In the genomic region with DNA sequence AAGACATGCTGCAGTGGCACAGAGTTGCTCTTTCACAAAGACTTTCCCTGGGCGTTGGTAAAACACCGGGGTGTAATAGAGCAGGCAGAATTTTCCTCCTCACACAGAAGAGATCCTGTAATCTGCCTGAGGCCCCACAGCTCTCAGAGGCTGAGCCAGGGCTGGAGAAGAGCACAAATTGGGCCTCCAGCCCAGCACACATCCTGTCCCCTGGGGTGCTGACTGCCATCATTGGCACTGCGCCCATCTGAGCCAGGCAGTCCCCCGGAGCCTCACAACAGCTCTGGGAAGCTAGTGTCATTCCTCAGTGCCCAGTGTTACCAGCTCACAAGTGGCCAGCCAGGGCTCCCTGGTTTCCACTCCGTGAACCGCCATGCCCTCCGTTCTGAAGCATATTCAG, we compare ENCODE assay signal across 13 cellular contexts.
DNase-seq lines count a peak whose midpoint lies in the region; ATAC-seq, FAIRE-seq and TF ChIP-seq lines count a peak whose summit lies in the region.
"Had no signal": no experiment of that assay in that cellular context is flagged by ENCODE, and none has a peak within 500 bp of the region (broad histone marks: within the 10 kb centered on the region; RNA-seq: fewer than 3 reads in every experiment).

No MANE protein-coding gene starts in this region.

- H3K27me3 Mint-ChIP-seq in chondrocyte (ENCODE audit: low read depth) = no peaks in the 10 kb centered on the region
- no peaks in the 10 kb centered on the region for H3K27me3 Mint-ChIP-seq in osteocyte (ENCODE audit: unreplicated experiment)
- H3K27me3 Mint-ChIP-seq: activated naive CD8-positive, alpha-beta T cell treated with anti-CD3 and anti-CD28 coated beads, Interleukin-2, amount 50 U/mL, for 24 hours; naive B cell had no signal

- H3K27ac Mint-ChIP-seq in chondrocyte (ENCODE audit: unreplicated experiment) (peak overlapping the region; percentile 74), osteocyte (ENCODE audit: unreplicated experiment) (peak overlapping the region; percentile 54)
- H3K27ac Mint-ChIP-seq: activated naive CD8-positive, alpha-beta T cell treated with anti-CD3 and anti-CD28 coated beads, Interleukin-2, amount 50 U/mL, for 24 hours had no signal

- H3K9me3 ChIP-seq in mucosa of descending colon = no peaks in the 10 kb centered on the region

- H3K4me1 ChIP-seq in mucosa of descending colon (ENCODE audit: low read depth) = no peaks in the 10 kb centered on the region

- H3K4me3 ChIP-seq in mucosa of descending colon = no peak overlapping the region

- no peaks in the 10 kb centered on the region for H3K36me3 ChIP-seq in mucosa of descending colon (ENCODE audit: low read depth)

- intact Hi-C loops in mucosa of descending colon (cut with DNase I, micrococcal nuclease) = loop anchor here in 1 of 2 donors (10.0 kb wide), 1 partner anchor 152 kb away; no protein-coding TSS in a partner anchor

- no peak for TF ChIP-seq CTCF in chondrocyte (IDR thresholded peaks at IDR 0.05)
- TF ChIP-seq CTCF in osteocyte (IDR thresholded peaks at IDR 0.05) = no peak
- no peak for TF ChIP-seq CTCF in mucosa of descending colon (IDR thresholded peaks at IDR 0.05)

- H3K36me3 Mint-ChIP-seq in chondrocyte (ENCODE audit: low read depth) = peaks cover 2% of the 10 kb centered on the region
- no peaks in the 10 kb centered on the region for H3K36me3 Mint-ChIP-seq in osteocyte (ENCODE audit: unreplicated experiment)

- peak; percentile 20 for FAIRE-seq in H54 (lab: Jason Lieb, UNC)

- TF ChIP-seq POLR2A in H54 (IDR thresholded peaks at IDR 0.05; ENCODE audit: low read depth, low read length) = no peak

- ATAC-seq in mucosa of descending colon = no peak
- ATAC-seq in HG02973 (IDR thresholded peaks at IDR 0.05; ENCODE audit: unreplicated experiment) = no peak
- ATAC-seq: activated naive CD8-positive, alpha-beta T cell treated with anti-CD3 and anti-CD28 coated beads, Interleukin-2, amount 50 U/mL, for 24 hours had no signal

- H3K4me1 Mint-ChIP-seq in chondrocyte (ENCODE audit: low read depth) = peaks cover 88% of the 10 kb centered on the region
- peaks cover 89% of the 10 kb centered on the region for H3K4me1 Mint-ChIP-seq in osteocyte (ENCODE audit: unreplicated experiment)

- H3K4me3 Mint-ChIP-seq in chondrocyte (ENCODE audit: unreplicated experiment) = no peak overlapping the region
- H3K4me3 Mint-ChIP-seq in osteocyte (ENCODE audit: unreplicated experiment) = no peak overlapping the region
- H3K4me3 Mint-ChIP-seq: activated naive CD8-positive, alpha-beta T cell treated with anti-CD3 and anti-CD28 coated beads, Interleukin-2, amount 50 U/mL, for 24 hours; naive B cell had no signal

- H3K9me3 Mint-ChIP-seq in chondrocyte (ENCODE audit: low read depth) (no peaks in the 10 kb centered on the region), osteocyte (ENCODE audit: unreplicated experiment) (no peaks in the 10 kb centered on the region)
- H3K9me3 Mint-ChIP-seq: activated naive CD8-positive, alpha-beta T cell treated with anti-CD3 and anti-CD28 coated beads, Interleukin-2, amount 50 U/mL, for 24 hours had no signal

- DNase-seq in H54 (ENCODE audit: insufficient read length, low spot score) (peak; percentile 77), NCI-H345 treated with DMSO at 0.1 percent for 48 hours (lab: John Stamatoyannopoulos, UW; ENCODE audit: unreplicated experiment) (peak; percentile 94), chondrocyte (ENCODE audit: low spot score) (peak; percentile 75), osteocyte (ENCODE audit: extremely low spot score, unreplicated experiment) (peak; percentile 90), mucosa of descending colon (no peak), foreskin melanocyte (no peak)
- DNase-seq in effector CD4-positive, alpha-beta T cell = no peak
- DNase-seq: activated CD4-positive, alpha-beta T cell treated with anti-CD3 and anti-CD28 coated beads for 1 hour; activated naive CD8-positive, alpha-beta T cell treated with anti-CD3 and anti-CD28 coated beads, Interleukin-2, amount 50 U/mL, for 24 hours; naive B cell; NK-92 treated with Interleukin-12 subunit alpha and Interleukin-12 subunit beta, amount 100 ng/mL, for 24 hours; stimulated activated CD4-positive, alpha-beta T cell treated with anti-CD3 and anti-CD28 coated beads, Interleukin-4, amount 100 ng/mL, for 1 hour had no signal

Comparison
In these comparisons a context has a peak if more than half of its experiments do, and no peak if none do; other contexts are left out.
1. DNase-seq: peak in H54 (single experiment), NCI-H345 treated with DMSO at 0.1 percent for 48 hours (single experiment), chondrocyte (single experiment) and osteocyte (single experiment); none in effector CD4-positive, alpha-beta T cell (single experiment), mucosa of descending colon (0 of 3) and foreskin melanocyte (single experiment).